9 cellular contexts compared by ENCODE assay signal in the genomic region with DNA sequence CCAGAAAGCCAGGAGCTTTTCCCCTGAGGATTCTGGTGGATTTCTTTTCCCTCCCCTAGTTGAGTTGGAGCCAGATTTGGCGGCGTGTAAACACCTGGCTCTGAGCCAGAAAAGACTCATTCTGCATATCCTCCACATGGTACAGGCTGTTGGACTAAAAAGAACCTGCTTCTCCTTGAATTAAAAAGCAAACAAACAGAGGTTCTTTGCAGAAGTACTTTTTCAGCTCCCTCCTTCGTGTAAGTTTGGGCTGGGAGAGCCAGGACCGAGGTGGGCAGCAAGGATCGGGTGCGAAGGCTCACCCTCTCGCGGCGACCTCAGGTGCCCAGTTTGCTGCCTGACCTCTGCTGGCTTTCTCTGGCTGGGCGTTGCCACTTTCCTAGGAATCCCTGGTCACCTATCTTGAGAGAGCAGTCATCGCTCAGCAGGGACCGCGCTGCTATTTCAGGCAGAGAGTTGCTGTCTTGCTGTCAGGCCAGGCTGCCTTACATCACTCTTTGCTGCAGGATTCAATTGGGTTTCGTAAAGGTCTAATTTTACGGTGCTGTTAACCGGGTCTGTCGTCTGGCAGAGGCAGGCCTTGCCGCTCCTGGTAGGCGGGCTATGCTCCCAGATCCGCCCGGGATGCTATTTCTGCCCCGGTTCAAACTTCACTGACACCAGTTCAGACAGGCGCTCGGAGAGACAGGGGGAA. TPM values are rescaled to one million over a fixed set of nuclear protein-coding genes. Genes with fewer than 3 reads are reported as not detected.
DNase-seq lines count a peak whose midpoint lies in the region; ATAC-seq and TF ChIP-seq lines count a peak whose summit lies in the region.
"Had no signal": no experiment of that assay in that cellular context is flagged by ENCODE, and none has a peak within 500 bp of the region (broad histone marks: within the 10 kb centered on the region; RNA-seq: fewer than 3 reads in every experiment).

No MANE protein-coding gene starts in this region.

- no peak for ATAC-seq in GM21786 (IDR thresholded peaks at IDR 0.05; ENCODE audit: unreplicated experiment)
- ATAC-seq: HCT116 had no signal

- peaks cover 20% of the 10 kb centered on the region for H3K4me1 Mint-ChIP-seq in endothelial cell (ENCODE audit: unreplicated experiment)
- peaks cover 46% of the 10 kb centered on the region for H3K4me1 Mint-ChIP-seq in mesothelial cell of epicardium

- no peaks in the 10 kb centered on the region for H3K9me3 Mint-ChIP-seq in endothelial cell (ENCODE audit: unreplicated experiment)
- H3K9me3 Mint-ChIP-seq in mesothelial cell of epicardium: no peaks in the 10 kb centered on the region

- DNase-seq in ELR (ENCODE audit: low read depth) (peak; percentile 73), NCI-H460 (ENCODE audit: extremely low read depth, low read depth) (peak; percentile 86), endothelial cell (ENCODE audit: low spot score) (peak; percentile 22), mesothelial cell of epicardium (ENCODE audit: low spot score in 2 of 2, unreplicated experiment in 2 of 2) (peak in 1 of 2 experiments; percentile 59), inferior parietal cortex (ENCODE audit: extremely low spot score) (no peak), SW480 (ENCODE audit: low spot score) (no peak)
- DNase-seq in activated CD8-positive, alpha-beta memory T cell treated with anti-CD3 and anti-CD28 coated beads for 24 hours: no peak

- TF ChIP-seq CTCF in endothelial cell (IDR thresholded peaks at IDR 0.05; ENCODE audit: unreplicated experiment) (no peak), mesothelial cell of epicardium (IDR thresholded peaks at IDR 0.05; ENCODE audit: unreplicated experiment) (no peak)

- H3K27me3 Mint-ChIP-seq in endothelial cell (ENCODE audit: unreplicated experiment) (peaks cover 10% of the 10 kb centered on the region), mesothelial cell of epicardium (ENCODE audit: low read depth) (peaks cover 67% of the 10 kb centered on the region)

- H3K4me3 Mint-ChIP-seq in endothelial cell (ENCODE audit: unreplicated experiment) (no peak overlapping the region), mesothelial cell of epicardium (peak overlapping the region; percentile 56)

- H3K27ac Mint-ChIP-seq in endothelial cell (ENCODE audit: unreplicated experiment) (no peak overlapping the region), mesothelial cell of epicardium (peak overlapping the region; percentile 76)

- H3K36me3 Mint-ChIP-seq in endothelial cell (ENCODE audit: low read depth, unreplicated experiment): no peaks in the 10 kb centered on the region
- H3K36me3 Mint-ChIP-seq in mesothelial cell of epicardium: no peaks in the 10 kb centered on the region

RNA-seq across cellular contexts. Expression of a gene that starts 3.2 kb away (rescaled TPM):
- total RNA-seq in NCI-H460 (2014; rRNA removed; shearing (Covaris generic)): 43.0 and 43.5 TPM in 2 replicates
- polyA plus RNA-seq in NCI-H460 (2014; cell fraction: nucleus; rRNA removed): 6.7 and 8.7 TPM in 2 replicates
- total RNA-seq in endothelial cell (ENCODE audit: unreplicated experiment) (1.4 TPM), mesothelial cell of epicardium (2.9 to 3.3 TPM (median 3.2 TPM) in 3 replicates)

Comparison
In these comparisons a context has a peak if more than half of its experiments do, and no peak if none do; other contexts are left out.
1. DNase-seq: peak in ELR (single experiment), NCI-H460 (single experiment) and endothelial cell (single experiment); none in activated CD8-positive, alpha-beta memory T cell treated with anti-CD3 and anti-CD28 coated beads for 24 hours (single experiment), inferior parietal cortex (single experiment) and SW480 (single experiment).
2. RNA of a gene that starts 3.2 kb away (total RNA-seq): 43.0 to 43.5 TPM in NCI-H460; 2.9 to 3.3 TPM in mesothelial cell of epicardium and 1.4 TPM in endothelial cell (single experiment); every median in the first group is over 10 times any median in the second.